Comparison of ENCODE assay signal across 8 cellular contexts in the genomic region with DNA sequence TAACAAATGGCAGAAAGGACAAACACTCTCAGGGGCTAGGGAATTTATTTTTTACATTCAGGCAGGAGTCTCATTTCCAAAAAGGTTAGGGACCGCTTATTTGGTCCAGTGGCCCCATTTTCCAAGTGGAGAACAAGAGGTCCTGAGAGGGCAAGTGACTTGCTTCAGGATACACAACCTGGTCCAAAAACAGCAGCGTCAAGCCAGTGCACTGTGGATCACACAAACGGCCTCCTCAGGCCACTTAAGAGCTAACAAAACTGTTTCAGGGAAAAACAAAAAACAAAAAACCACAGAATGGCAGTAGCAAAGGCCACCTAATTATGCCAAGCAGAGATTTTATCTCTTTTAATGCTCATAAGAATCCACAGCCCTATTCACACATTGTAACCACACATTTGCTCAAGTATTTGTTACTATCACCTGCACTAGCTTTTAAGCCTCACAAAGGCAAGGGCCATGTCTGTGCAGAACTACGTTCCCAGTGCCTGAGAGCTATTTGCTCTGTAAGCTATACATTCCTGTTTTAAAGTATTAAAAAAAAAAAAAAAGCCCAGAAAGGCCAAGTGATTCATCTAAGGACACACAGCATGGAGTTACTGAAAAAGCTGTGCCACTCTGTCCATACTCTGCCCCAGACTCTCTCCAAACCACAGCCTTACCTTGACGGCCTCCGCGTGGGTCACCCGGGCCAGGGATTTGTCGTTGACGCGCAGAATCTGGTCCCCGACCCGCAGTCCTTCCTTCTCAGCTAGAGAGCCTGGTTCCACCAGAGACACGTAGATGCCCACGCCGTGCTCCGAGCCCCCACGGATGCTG. TPM values are rescaled to one million over a fixed set of nuclear protein-coding genes. Genes with fewer than 3 reads are reported as not detected.
DNase-seq lines count a peak whose midpoint lies in the region; TF ChIP-seq lines count a peak whose summit lies in the region.

No MANE protein-coding gene starts in this region.

- H2BK12ac ChIP-seq in mesenchymal stem cell (ENCODE audit: low read length in 2 of 2): no peak overlapping the region

- H3K4me3 Mint-ChIP-seq in activated naive CD4-positive, alpha-beta T cell treated with anti-CD3 and anti-CD28 coated beads, Interleukin-2, amount 10 ng/mL, durations not matched to agents 7 days and 5 days: peak overlapping the region; percentile 13

- H3K4me1 ChIP-seq in mesenchymal stem cell (ENCODE audit: control insufficient read depth, insufficient read depth, low read depth, low read length) (peaks cover 20% of the 10 kb centered on the region), thyroid gland (peaks cover 25 to 27% of the 10 kb centered on the region in 2 donors)

- no peak overlapping the region for H2AK5ac ChIP-seq in mesenchymal stem cell (ENCODE audit: low read length, severe bottlenecking)

- H4K8ac ChIP-seq in mesenchymal stem cell (ENCODE audit: low read length): no peak overlapping the region

- H3K9ac ChIP-seq in mesenchymal stem cell (ENCODE audit: low read length): peak overlapping the region; percentile 92

- peaks cover 89% of the 10 kb centered on the region for H3K27me3 Mint-ChIP-seq in activated naive CD4-positive, alpha-beta T cell treated with anti-CD3 and anti-CD28 coated beads, Interleukin-2, amount 10 ng/mL, durations not matched to agents 7 days and 5 days

- no peaks in the 10 kb centered on the region for H3K36me3 Mint-ChIP-seq in activated naive CD4-positive, alpha-beta T cell treated with anti-CD3 and anti-CD28 coated beads, Interleukin-2, amount 10 ng/mL, durations not matched to agents 7 days and 5 days

- no peak overlapping the region for H4K91ac ChIP-seq in mesenchymal stem cell (ENCODE audit: low read length)

- H2AFZ ChIP-seq in mesenchymal stem cell (ENCODE audit: low read depth, low read length): no peak overlapping the region

- H3K36me3 ChIP-seq in mesenchymal stem cell (ENCODE audit: control insufficient read depth in 1 of 2, insufficient read depth in 2 of 2, low read depth in 1 of 2, low read length in 2 of 2) (no peaks in the 10 kb centered on the region), thyroid gland (no peaks in the 10 kb centered on the region)

- CTCF ChIA-PET in activated naive CD4-positive, alpha-beta T cell treated with anti-CD3 and anti-CD28 coated beads, Interleukin-2, amount 10 ng/mL, durations not matched to agents 7 days and 5 days (lab: Charles Lee): interaction anchor here (1.4 to 10.1 kb wide), 5 partner anchors 15 to 149 kb away, joined by 4 to 96 read pairs (median 6); no protein-coding TSS in a partner anchor

- peak in 1 of 6 experiments; percentile 15 for TF ChIP-seq CTCF in thyroid gland (IDR thresholded peaks at IDR 0.05)

- TF ChIP-seq POLR2A in thyroid gland (IDR thresholded peaks at IDR 0.05): no peak

- intact Hi-C loops in thyroid gland (cut with DNase I): loop anchor here (10.0 kb wide), 1 partner anchor 99 kb away; no protein-coding TSS in a partner anchor

- no peak overlapping the region for H3K14ac ChIP-seq in mesenchymal stem cell (ENCODE audit: low read length in 2 of 2)

- H3K27ac Mint-ChIP-seq in activated naive CD4-positive, alpha-beta T cell treated with anti-CD3 and anti-CD28 coated beads, Interleukin-2, amount 10 ng/mL, durations not matched to agents 7 days and 5 days: no peak overlapping the region

- no peak overlapping the region for H2BK5ac ChIP-seq in mesenchymal stem cell (ENCODE audit: low read depth, low read length, poor library complexity, severe bottlenecking)

- WGBS in mesenchymal stem cell: 71% methylated on average over 18 of the region's 18 CpGs
- 52 to 64% methylated on average over 17 to 18 of the region's 18 CpGs for WGBS in thyroid gland, 2 donors

- no peak overlapping the region for H2BK15ac ChIP-seq in mesenchymal stem cell (ENCODE audit: low read depth, poor library complexity, severe bottlenecking)

- H3K4me1 Mint-ChIP-seq in activated naive CD4-positive, alpha-beta T cell treated with anti-CD3 and anti-CD28 coated beads, Interleukin-2, amount 10 ng/mL, durations not matched to agents 7 days and 5 days: peaks cover 13% of the 10 kb centered on the region

- peak overlapping the region; percentile 96 for H3K4me2 ChIP-seq in mesenchymal stem cell (ENCODE audit: low read length, poor library complexity, severe bottlenecking)

- no peak overlapping the region for H2BK120ac ChIP-seq in mesenchymal stem cell (ENCODE audit: low read depth, low read length)

- no peak overlapping the region for H3K4ac ChIP-seq in mesenchymal stem cell (ENCODE audit: low read depth in 1 of 2, low read length in 2 of 2)

- H3K27me3 ChIP-seq in mesenchymal stem cell (ENCODE audit: control insufficient read depth in 1 of 2, insufficient read depth in 1 of 2, low read length in 2 of 2) (peaks cover 22 to 25% of the 10 kb centered on the region in 2 experiments), thyroid gland (no peaks in the 10 kb centered on the region)

- peaks cover 13% of the 10 kb centered on the region for H3K79me1 ChIP-seq in mesenchymal stem cell (replicated peaks; ENCODE audit: low read length, poor library complexity, severe bottlenecking)

- H3K27ac ChIP-seq in angular gyrus (ENCODE audit: low read depth, low read length) (peak overlapping the region; percentile 88), mesenchymal stem cell (ENCODE audit: low read length, poor library complexity, severe bottlenecking) (no peak overlapping the region), thyroid gland (peak overlapping the region; percentile 39 to 64 (median 60))

- no peak overlapping the region for H3K23ac ChIP-seq in mesenchymal stem cell (ENCODE audit: low read length in 2 of 2)

- peak overlapping the region in 1 of 2 experiments; percentile 16 for H3K18ac ChIP-seq in mesenchymal stem cell (ENCODE audit: low read depth in 1 of 2, low read length in 2 of 2)

- no peaks in the 10 kb centered on the region for H3K9me3 Mint-ChIP-seq in activated naive CD4-positive, alpha-beta T cell treated with anti-CD3 and anti-CD28 coated beads, Interleukin-2, amount 10 ng/mL, durations not matched to agents 7 days and 5 days

- H3K9me3 ChIP-seq in mesenchymal stem cell (ENCODE audit: control insufficient read depth, low read length) (no peaks in the 10 kb centered on the region), thyroid gland (no peaks in the 10 kb centered on the region)

- DNase-seq in activated naive CD4-positive, alpha-beta T cell treated with anti-CD3 and anti-CD28 coated beads, Interleukin-2, amount 10 ng/mL, durations not matched to agents 7 days and 5 days: no peak
- DNase-seq in activated naive CD4-positive, alpha-beta T cell (lab: John Stamatoyannopoulos, UW): no peak
- no peak for DNase-seq in mesenchymal stem cell
- DNase-seq in thyroid gland: peak; percentile 50 to 56
- no peak for DNase-seq in NCI-H2171 treated with DMSO at 0.1 percent for 48 hours (lab: John Stamatoyannopoulos, UW)
- DNase-seq in 8988T: no peak
- no peak for DNase-seq in NCI-H2227 treated with DMSO at 0.1 percent for 48 hours (lab: John Stamatoyannopoulos, UW)

- H3K4me3 ChIP-seq in mesenchymal stem cell (ENCODE audit: insufficient read depth in 1 of 2, low read depth in 1 of 2, low read length in 2 of 2) (peak overlapping the region; percentile 73 to 83), thyroid gland (replicated peaks in 1 of 3) (peak overlapping the region in 1 of 3 donors; percentile 80)

RNA-seq across cellular contexts. Expression of gene WHRN, which starts 1.5 kb away (rescaled TPM):
- 4.0 TPM for polyA plus RNA-seq in mesenchymal stem cell (2013, experiment 1 of 2)
- 3.5 TPM for polyA plus RNA-seq in mesenchymal stem cell (2013, experiment 2 of 2)
- 10 to 100 TPM in 2 of 4 donors, 1 to 10 TPM in 2; 7.4 to 13.0 (median 10.9) TPM for total RNA-seq in thyroid gland

Comparison
In these comparisons a context has a peak if more than half of its experiments do, and no peak if none do; other contexts are left out.
1. DNase-seq: peak in thyroid gland (2 of 2); none in activated naive CD4-positive, alpha-beta T cell treated with anti-CD3 and anti-CD28 coated beads, Interleukin-2, amount 10 ng/mL, durations not matched to agents 7 days and 5 days (single experiment), activated naive CD4-positive, alpha-beta T cell (0 of 4), mesenchymal stem cell (single experiment), NCI-H2171 treated with DMSO at 0.1 percent for 48 hours (single experiment), 8988T (single experiment) and NCI-H2227 treated with DMSO at 0.1 percent for 48 hours (single experiment).